ENCODE assay signal across 1 cellular context in genomic region chr12:53492830-53493609, GRCh38.
TF ChIP-seq lines count a peak whose summit lies in the region.

No MANE protein-coding gene starts in this region.

TF ChIP-seq in GM23338, 12 proteins besides CTCF, POLR2A, EP300 and RAD21 (continued from another document):
- TF ChIP-seq, protein P1, sequence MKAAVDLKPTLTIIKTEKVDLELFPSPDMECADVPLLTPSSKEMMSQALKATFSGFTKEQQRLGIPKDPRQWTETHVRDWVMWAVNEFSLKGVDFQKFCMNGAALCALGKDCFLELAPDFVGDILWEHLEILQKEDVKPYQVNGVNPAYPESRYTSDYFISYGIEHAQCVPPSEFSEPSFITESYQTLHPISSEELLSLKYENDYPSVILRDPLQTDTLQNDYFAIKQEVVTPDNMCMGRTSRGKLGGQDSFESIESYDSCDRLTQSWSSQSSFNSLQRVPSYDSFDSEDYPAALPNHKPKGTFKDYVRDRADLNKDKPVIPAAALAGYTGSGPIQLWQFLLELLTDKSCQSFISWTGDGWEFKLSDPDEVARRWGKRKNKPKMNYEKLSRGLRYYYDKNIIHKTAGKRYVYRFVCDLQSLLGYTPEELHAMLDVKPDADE (IDR thresholded peaks at IDR 0.05) = peak; percentile 34
- TF ChIP-seq CREB1 (CRISPR knock-in tag; IDR thresholded peaks at IDR 0.05; ENCODE audit: low read depth) (no peak), STAT1 (IDR thresholded peaks at IDR 0.05; ENCODE audit: unreplicated experiment) (no peak), NANOG (IDR thresholded peaks at IDR 0.05; ENCODE audit: borderline replicate concordance) (no peak), EZH2phosphoT487 (IDR thresholded peaks at IDR 0.05; ENCODE audit: unreplicated experiment) (no peak), EZH2 (IDR thresholded peaks at IDR 0.05; ENCODE audit: low read depth, unreplicated experiment) (no peak)
